Comparison of ENCODE assay signal across 19 cellular contexts in genomic region chr10:133271521-133272300, GRCh38. TPM values are rescaled to one million over a fixed set of nuclear protein-coding genes. Genes with fewer than 3 reads are reported as not detected.
DNase-seq lines count a peak whose midpoint lies in the region; ATAC-seq, FAIRE-seq and TF ChIP-seq lines count a peak whose summit lies in the region.
"Had no signal": no experiment of that assay in that cellular context is flagged by ENCODE, and none has a peak within 500 bp of the region (broad histone marks: within the 10 kb centered on the region; RNA-seq: fewer than 3 reads in every experiment).

No MANE protein-coding gene starts in this region.

- H4K20me1 ChIP-seq in GM23338 (replicated peaks; ENCODE audit: insufficient read depth): no peaks in the 10 kb centered on the region

- H2AFZ ChIP-seq in GM23338: no peak overlapping the region

- WGBS in spleen, 5 donors: 83 to 91% (median 88%) methylated on average over 24 to 35 of the region's 35 CpGs
- WGBS in right cardiac atrium: 83% methylated on average over 35 of the region's 35 CpGs

- POLR2A ChIA-PET in WTC11 (lab: Charles Lee): no interaction called here

- TF ChIP-seq POLR2A in spleen (IDR thresholded peaks at IDR 0.05): no peak

- H3K36me3 ChIP-seq in GM23338 (ENCODE audit: insufficient read depth) (no peaks in the 10 kb centered on the region), spleen (peaks cover 0 to 74% (median 67%) of the 10 kb centered on the region in 6 donors)
- H3K36me3 ChIP-seq: HAP-1 had no signal

- intact Hi-C loops in spleen (cut with DNase I; ENCODE audit: low total_unique reads) (no loop called here), right cardiac atrium (cut with DNase I) (no loop called here)

- H3K27me3 Mint-ChIP-seq in GM23338 (ENCODE audit: insufficient read depth, low read depth, poor library complexity): peaks cover 5% of the 10 kb centered on the region
- H3K27me3 Mint-ChIP-seq in WTC11 (ENCODE audit: low read depth): no peaks in the 10 kb centered on the region
- no peaks in the 10 kb centered on the region for H3K27me3 Mint-ChIP-seq in memory B cell

- H3K4me1 Mint-ChIP-seq in GM23338: peaks cover 4% of the 10 kb centered on the region; the same call in 2 of the 3 replicates
- H3K4me1 Mint-ChIP-seq in WTC11: peaks cover 6% of the 10 kb centered on the region; the same call in 1 of the 2 replicates
- no peaks in the 10 kb centered on the region for H3K4me1 Mint-ChIP-seq in memory B cell

- H3K27ac Mint-ChIP-seq in GM23338: no peak overlapping the region
- H3K27ac Mint-ChIP-seq in WTC11: no peak overlapping the region
- H3K27ac Mint-ChIP-seq in memory B cell: peak overlapping the region; percentile 31
- H3K27ac Mint-ChIP-seq: CD8-positive, alpha-beta T cell had no signal

- H3K36me3 Mint-ChIP-seq in GM23338 (ENCODE audit: low read depth): no peaks in the 10 kb centered on the region
- H3K36me3 Mint-ChIP-seq in WTC11: no peaks in the 10 kb centered on the region
- peaks cover 6% of the 10 kb centered on the region for H3K36me3 Mint-ChIP-seq in memory B cell

- CTCF ChIA-PET in WTC11 (lab: Charles Lee): interaction anchor here (1.1 kb wide), 1 partner anchor 36 kb away, joined by 4 read pairs; no protein-coding TSS in a partner anchor

- TF ChIP-seq CTCF in GM23338 (conservative IDR thresholded peaks at IDR 0.05; ENCODE audit: low read depth in 2 of 2) (no peak), WTC11 (IDR thresholded peaks at IDR 0.05) (no peak), spleen (IDR thresholded peaks at IDR 0.05 in 8 of 11, conservative IDR thresholded peaks at IDR 0.05 in 3 of 11) (no peak)

- no peak for FAIRE-seq in urothelium cell line (lab: Jason Lieb, UNC)
- FAIRE-seq: A204.1, H1 had no signal

- H3F3A ChIP-seq in GM23338 (replicated peaks; ENCODE audit: low read depth): no peaks in the 10 kb centered on the region

- H3K9me3 ChIP-seq in spleen (no peaks in the 10 kb centered on the region), right cardiac atrium (ENCODE audit: control insufficient read depth, low read length) (no peaks in the 10 kb centered on the region)
- H3K9me3 ChIP-seq: HAP-1 had no signal

- ATAC-seq in GM23338: peak; percentile 17
- peak; percentile 31 for ATAC-seq in WTC11
- no peak for ATAC-seq in memory B cell (ENCODE audit: low read depth)
- ATAC-seq in HG03439 (IDR thresholded peaks at IDR 0.05; ENCODE audit: unreplicated experiment): no peak
- no peak for ATAC-seq in right cardiac atrium
- ATAC-seq: CD8-positive, alpha-beta T cell had no signal

- H3K4me2 ChIP-seq in GM23338: no peak overlapping the region

- H3K4me3 Mint-ChIP-seq in GM23338: no peak overlapping the region
- no peak overlapping the region for H3K4me3 Mint-ChIP-seq in WTC11
- no peak overlapping the region for H3K4me3 Mint-ChIP-seq in memory B cell
- H3K4me3 Mint-ChIP-seq: CD8-positive, alpha-beta T cell had no signal

- no peak for DNase-seq in GM23338 (ENCODE audit: low spot score)
- no peak for DNase-seq in WTC11 (ENCODE audit: low spot score)
- no peak for DNase-seq in memory B cell (ENCODE audit: low spot score in 2 of 2)
- peak; percentile 79 for DNase-seq in spleen
- no peak for DNase-seq in urothelium cell line (ENCODE audit: low spot score)
- DNase-seq in right cardiac atrium: no peak
- DNase-seq: ACHN, Calu3, DMS79 treated with DMSO at 0.1 percent for 48 hours, GF-D8, KG1 had no signal

- no peaks in the 10 kb centered on the region for H3K9me3 Mint-ChIP-seq in GM23338
- H3K9me3 Mint-ChIP-seq in WTC11: no peaks in the 10 kb centered on the region
- no peaks in the 10 kb centered on the region for H3K9me3 Mint-ChIP-seq in memory B cell
- H3K9me3 Mint-ChIP-seq: CD8-positive, alpha-beta T cell had no signal

- H3K4me3 ChIP-seq in GM23338 (no peak overlapping the region), spleen (no peak overlapping the region), right cardiac atrium (ENCODE audit: low read length) (no peak overlapping the region)
- H3K4me3 ChIP-seq: HAP-1 had no signal

- no peaks in the 10 kb centered on the region for H3K27me3 ChIP-seq in GM23338 (ENCODE audit: insufficient read depth)
- peaks cover 0 to 23% (median 7%) of the 10 kb centered on the region in 7 donors for H3K27me3 ChIP-seq in spleen (replicated peaks in 1 of 7)
- no peaks in the 10 kb centered on the region for H3K27me3 ChIP-seq in right cardiac atrium (ENCODE audit: control insufficient read depth, insufficient read depth)

- no peaks in the 10 kb centered on the region for H3K79me2 ChIP-seq in GM23338 (replicated peaks; ENCODE audit: insufficient read depth)

- no peak overlapping the region for H3K27ac ChIP-seq in GM23338 (ENCODE audit: low read depth)
- H3K27ac ChIP-seq in spleen: no peak overlapping the region
- H3K27ac ChIP-seq in right cardiac atrium (ENCODE audit: low read length): no peak overlapping the region
- H3K27ac ChIP-seq: C4-2B had no signal

- H3K9me2 ChIP-seq in GM23338 (ENCODE audit: insufficient read depth): no peaks in the 10 kb centered on the region

- no peaks in the 10 kb centered on the region for H3K4me1 ChIP-seq in GM23338 (ENCODE audit: insufficient read depth)
- peaks cover 4 to 41% (median 28%) of the 10 kb centered on the region in 6 donors for H3K4me1 ChIP-seq in spleen
- H3K4me1 ChIP-seq in right cardiac atrium (ENCODE audit: control insufficient read depth, insufficient read depth, low read length): no peaks in the 10 kb centered on the region
- H3K4me1 ChIP-seq: HAP-1 had no signal

TF ChIP-seq in WTC11, 78 proteins besides CTCF, POLR2A, EP300 and RAD21:
- TF ChIP-seq TP53 (CRISPR knock-in tag; IDR thresholded peaks at IDR 0.05): no peak
- TF ChIP-seq JUN (CRISPR knock-in tag; IDR thresholded peaks at IDR 0.05): no peak
- no peak for TF ChIP-seq ZSCAN18 (CRISPR knock-in tag; IDR thresholded peaks at IDR 0.05)
- no peak for TF ChIP-seq ESRRA (CRISPR knock-in tag; IDR thresholded peaks at IDR 0.05; ENCODE audit: borderline replicate concordance)
- no peak for TF ChIP-seq ATF3 (CRISPR knock-in tag; conservative IDR thresholded peaks at IDR 0.05)

RNA-seq across cellular contexts. Expression of gene ADAM8, which starts 5.0 kb away (rescaled TPM):
- 5.5 and 7.4 TPM in 2 replicates for total RNA-seq in GM23338 (2014; rRNA removed; shearing (Covaris generic))
- polyA plus RNA-seq in GM23338 (2016; fragmentation: Nextera tagmentation; extraction: Ambion mirVana) (1.9 and 2.1 TPM in 2 replicates), spleen (10 to 100 TPM; 10.1 to 27.2 (median 20.4) TPM), right cardiac atrium (0.50 TPM)
- total RNA-seq in WTC11 (2021) (7.2 to 9.5 TPM (median 7.2 TPM) in 3 replicates), spleen (100 to 1,000 TPM in 3 of 7 donors, 10 to 100 TPM in 4; 43.3 to 177 (median 99.1) TPM), right cardiac atrium (1 to 10 TPM; 1.4 to 2.1 (median 1.5) TPM)

RNA-seq across cellular contexts. Expression of gene VENTX, which starts 34.1 kb away (rescaled TPM):
- 6.3 and 8.1 TPM in 2 replicates for total RNA-seq in GM23338 (2014; rRNA removed; shearing (Covaris generic))
- polyA plus RNA-seq in GM23338 (2016; fragmentation: Nextera tagmentation; extraction: Ambion mirVana): 4.8 and 5.1 TPM in 2 replicates
- total RNA-seq in WTC11 (2021): 21.5 to 28.0 TPM (median 22.5 TPM) in 3 replicates
- total RNA-seq in spleen: 10 to 100 TPM in 1 of 7 donors, 1 to 10 TPM in 6; 1.7 to 10.4 (median 3.4) TPM
- 1 to 10 TPM in 2 of 3 donors, under 1 TPM in 1; 0.76 to 6.3 (median 2.9) TPM for polyA plus RNA-seq in spleen
- under 1 TPM; 0.45 to 0.89 (median 0.68) TPM for total RNA-seq in right cardiac atrium
- 0.48 TPM for polyA plus RNA-seq in right cardiac atrium
- total RNA-seq: Calu3; CD8-positive, alpha-beta T cell; HT-29 had no signal
- polyA plus RNA-seq: BJ had no signal

RNA-seq across cellular contexts. Expression of gene TUBGCP2, which starts 37.0 kb away (rescaled TPM):
- 51.5 and 67.7 TPM in 2 replicates for total RNA-seq in GM23338 (2014; rRNA removed; shearing (Covaris generic))
- polyA plus RNA-seq in GM23338 (2016; fragmentation: Nextera tagmentation; extraction: Ambion mirVana): 56.6 and 59.6 TPM in 2 replicates
- 53.2 to 62.5 TPM (median 53.8 TPM) in 3 replicates for total RNA-seq in WTC11 (2021)
- 10 to 100 TPM; 40.2 to 61.2 (median 51.9) TPM for total RNA-seq in spleen
- 100 to 1,000 TPM in 2 of 3 donors, 10 to 100 TPM in 1; 85.2 to 201 (median 132) TPM for polyA plus RNA-seq in spleen
- total RNA-seq in right cardiac atrium: 10 to 100 TPM; 34.9 to 45.9 (median 37.4) TPM
- 23.0 TPM for polyA plus RNA-seq in right cardiac atrium

RNA-seq across cellular contexts. Expression of gene ZNF511, which starts 37.0 kb away (rescaled TPM):
- 41.0 and 41.3 TPM in 2 replicates for total RNA-seq in GM23338 (2014; rRNA removed; shearing (Covaris generic))
- polyA plus RNA-seq in GM23338 (2016; fragmentation: Nextera tagmentation; extraction: Ambion mirVana): 104 and 114 TPM in 2 replicates
- total RNA-seq in WTC11 (2021): 69.6 to 86.4 TPM (median 73.2 TPM) in 3 replicates
- 10 to 100 TPM; 26.3 to 33.1 (median 29.2) TPM for total RNA-seq in spleen
- 10 to 100 TPM; 43.3 to 50.6 (median 44.7) TPM for polyA plus RNA-seq in spleen
- 10 to 100 TPM; 40.2 to 51.8 (median 49.2) TPM for total RNA-seq in right cardiac atrium
- 60.8 TPM for polyA plus RNA-seq in right cardiac atrium

RNA-seq across cellular contexts. Expression of gene UTF1, which starts 41.7 kb away (rescaled TPM):
- 7.7 and 12.2 TPM in 2 replicates for total RNA-seq in GM23338 (2014; rRNA removed; shearing (Covaris generic))
- polyA plus RNA-seq in GM23338 (2016; fragmentation: Nextera tagmentation; extraction: Ambion mirVana): 51.4 and 55.7 TPM in 2 replicates
- total RNA-seq in WTC11 (2021): 140 to 196 TPM (median 143 TPM) in 3 replicates
- under 1 TPM in 3 of 7 donors, not detected in 4; 0.41 to 0.54 (median 0.43) TPM for total RNA-seq in spleen
- under 1 TPM; 0.10 to 0.23 (median 0.13) TPM for polyA plus RNA-seq in spleen
- not detected for total RNA-seq in right cardiac atrium
- not detected for polyA plus RNA-seq in right cardiac atrium
- total RNA-seq: Calu3; CD8-positive, alpha-beta T cell; HT-29 had no signal
- polyA plus RNA-seq: BJ had no signal

Comparison
In these comparisons a context has a peak if more than half of its experiments do, and no peak if none do; other contexts are left out.
1. ATAC-seq: peak in GM23338 (single experiment) and WTC11 (single experiment); none in memory B cell (single experiment), HG03439 (single experiment) and right cardiac atrium (0 of 2).